In the genomic region with DNA sequence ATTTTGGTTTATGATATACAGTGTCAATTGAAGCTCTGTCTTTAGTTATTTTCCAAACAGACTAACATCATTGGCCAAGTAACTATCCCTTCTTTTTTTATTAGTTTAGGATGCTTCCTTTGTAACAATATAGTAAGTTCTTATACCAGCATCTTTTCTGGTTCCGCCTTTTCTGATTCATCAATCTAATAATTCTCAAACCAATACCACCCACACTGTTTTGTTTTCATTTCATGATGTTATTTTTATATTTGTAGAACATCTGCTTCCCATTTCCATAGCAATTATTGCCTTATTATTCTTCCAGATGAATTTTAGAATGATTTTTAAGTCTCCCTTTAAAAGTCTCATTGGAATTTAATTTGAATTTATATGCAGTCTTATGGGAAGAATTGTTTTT, we compare ENCODE assay signal across 30 cellular contexts.
"Had no signal": no experiment of that assay in that cellular context is flagged by ENCODE, and none has a peak within 500 bp of the region (broad histone marks: within the 10 kb centered on the region; RNA-seq: fewer than 3 reads in every experiment).

No MANE protein-coding gene starts in this region.

- H3K4me3 ChIP-seq: ascending aorta, cardiac muscle cell had no signal

- H3K36me3 ChIP-seq: cardiac muscle cell had no signal

- H3K27me3 ChIP-seq: ascending aorta, cardiac muscle cell had no signal

- DNase-seq: activated CD4-positive, alpha-beta memory T cell treated with anti-CD3 and anti-CD28 coated beads, Interleukin-2, amount 10 ng/mL, durations not matched to agents 7 days and 5 days; activated CD4-positive, alpha-beta T cell treated with anti-CD3 and anti-CD28 coated beads for 1 hour; activated CD4-positive, alpha-beta T cell treated with anti-CD3 and anti-CD28 coated beads for 36 hours; activated CD4-positive, alpha-beta T cell treated with anti-CD3 and anti-CD28 coated beads for 48 hours; activated CD4-positive, alpha-beta T cell treated with anti-CD3 and anti-CD28 coated beads, Interleukin-2, amount 10 ng/mL, durations not matched to agents 7 days and 5 days; activated CD4-positive, alpha-beta T cell treated with anti-CD3 and anti-CD28 coated beads, Interleukin-2, amount 50 U/mL, for 48 hours; activated CD4-positive, CD25-positive, alpha-beta regulatory T cell; activated CD8-positive, alpha-beta memory T cell treated with anti-CD3 and anti-CD28 coated beads for 24 hours; activated CD8-positive, alpha-beta memory T cell treated with anti-CD3 and anti-CD28 coated beads, Interleukin-2, amount 10 ng/mL, durations not matched to agents 7 days and 5 days; activated CD8-positive, alpha-beta memory T cell treated with anti-CD3 and anti-CD28 coated beads, Interleukin-2, amount 50 U/mL, for 48 hours; activated CD8-positive, alpha-beta T cell treated with anti-CD3 and anti-CD28 coated beads, Interleukin-2, amount 10 ng/mL, durations not matched to agents 7 days and 5 days; activated effector memory CD4-positive, alpha-beta T cell treated with Interleukin-2 at 50 U/mL for 16 hours; activated gamma-delta T cell; activated naive CD4-positive, alpha-beta T cell treated with anti-CD3 and anti-CD28 coated beads, Interleukin-2, amount 10 ng/mL, durations not matched to agents 7 days and 5 days; activated naive CD4-positive, alpha-beta T cell treated with Interleukin-2 at 50 U/mL for 16 hours; activated naive CD8-positive, alpha-beta T cell treated with anti-CD3 and anti-CD28 coated beads, Interleukin-2, amount 10 ng/mL, durations not matched to agents 7 days and 5 days; activated naive CD8-positive, alpha-beta T cell treated with anti-CD3 and anti-CD28 coated beads, Interleukin-2, amount 50 U/mL, for 24 hours; activated T-cell treated with anti-CD3 and anti-CD28 coated beads, Interleukin-2, amount 50 U/mL, for 24 hours; activated T-cell treated with anti-CD3 and anti-CD28 coated beads, Interleukin-2, amount 50 U/mL, for 48 hours; amygdala; anterior cingulate cortex; caudate nucleus; T-helper 1 cell; T-helper 2 cell; T-helper 9 cell had no signal

- H3K4me1 ChIP-seq: ascending aorta had no signal

- H3K27ac ChIP-seq: ascending aorta, cardiac muscle cell, VCaP had no signal

- H3K9me3 ChIP-seq: ascending aorta had no signal

- FAIRE-seq: bronchial epithelial cell, TTC549 had no signal
